ENCODE assay signal across 8 cellular contexts in the genomic region with DNA sequence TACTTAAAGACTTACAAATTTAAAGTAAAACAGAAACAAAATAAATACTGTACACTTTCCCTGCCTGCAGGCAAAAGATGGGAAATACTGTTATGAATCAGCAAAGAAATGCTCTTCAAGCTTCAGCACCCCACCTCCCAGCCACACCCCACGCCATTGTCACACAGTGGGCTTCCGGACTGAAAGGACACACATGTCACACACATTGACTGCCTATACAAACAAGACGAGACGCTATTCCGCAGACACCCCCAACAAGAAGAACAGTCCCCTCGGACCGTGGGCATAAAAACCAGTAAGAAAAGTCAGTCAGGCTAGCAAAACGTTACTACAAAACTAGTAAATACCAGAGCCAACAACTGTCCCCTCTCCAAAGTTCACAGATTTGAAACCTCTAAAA. TPM values are rescaled to one million over a fixed set of nuclear protein-coding genes. Genes with fewer than 3 reads are reported as not detected.
A peak's percentile ranks its signal among the peaks of the same experiment; 100 is the strongest.
DNase-seq lines count a peak whose midpoint lies in the region; ATAC-seq lines count a peak whose summit lies in the region.

No MANE protein-coding gene starts in this region.

- peak overlapping the region in 6 of 7 donors; percentile 2 to 82 (median 70) for H3K27ac Mint-ChIP-seq in CD4-positive, alpha-beta memory T cell
- H3K27ac Mint-ChIP-seq in activated T-helper 2 cell treated with anti-CD3 and anti-CD28 coated beads, Interferon-gamma antibody, Interleukin-2, Interleukin-4, amounts not matched to agents 10 μg/mL and 5 μg/mL and 100 μg/mL, durations not matched to agents 14 hours and 24 hours and 36 hours, result peak overlapping the region; percentile 10

- H3K36me3 Mint-ChIP-seq in CD4-positive, alpha-beta memory T cell, result peaks cover under 1 to 3% of the 10 kb centered on the region in 2 donors
- H3K36me3 Mint-ChIP-seq in activated T-helper 2 cell treated with anti-CD3 and anti-CD28 coated beads, Interferon-gamma antibody, Interleukin-2, Interleukin-4, amounts not matched to agents 10 μg/mL and 5 μg/mL and 100 μg/mL, durations not matched to agents 14 hours and 24 hours and 36 hours (ENCODE audit: low read depth), result peaks cover 11% of the 10 kb centered on the region

- POLR2A ChIA-PET in CD4-positive, alpha-beta memory T cell (lab: Charles Lee; ENCODE audit: partially characterized antibody), result no interaction called here

- CTCF ChIA-PET in CD4-positive, alpha-beta memory T cell (lab: Charles Lee; ENCODE audit: partially characterized antibody), result no interaction called here

- no peak overlapping the region for H3K4me3 ChIP-seq in CD4-positive, alpha-beta memory T cell (ENCODE audit: low read length in 2 of 2)

- DNase-seq in CD4-positive, alpha-beta memory T cell, result no peak
- peak; percentile 36 for DNase-seq in activated T-helper 2 cell treated with anti-CD3 and anti-CD28 coated beads, Interferon-gamma antibody, Interleukin-2, Interleukin-4, amounts not matched to agents 10 μg/mL and 5 μg/mL and 100 μg/mL, durations not matched to agents 14 hours and 24 hours and 36 hours (ENCODE audit: low spot score)
- no peak for DNase-seq in NK-92 treated with Interleukin-12 subunit alpha and Interleukin-12 subunit beta, amount 100 ng/mL, for 24 hours (lab: John Stamatoyannopoulos, UW)
- no peak for DNase-seq in NCI-H2081 treated with DMSO at 0.1 percent for 48 hours (lab: John Stamatoyannopoulos, UW)
- no peak for DNase-seq in HuH-7 (ENCODE audit: low spot score)

- H3K4me1 ChIP-seq in CD4-positive, alpha-beta memory T cell (ENCODE audit: insufficient read depth, low read length), result peaks cover 21% of the 10 kb centered on the region

- intact Hi-C loops in CD4-positive, alpha-beta memory T cell (cut with micrococcal nuclease), result loop anchor here (2.0 kb wide), 1 partner anchor 22 kb away; a partner anchor contains a TSS
- intact Hi-C loops in activated T-helper 2 cell treated with anti-CD3 and anti-CD28 coated beads, Interferon-gamma antibody, Interleukin-2, Interleukin-4, amounts not matched to agents 10 μg/mL and 5 μg/mL and 100 μg/mL, durations not matched to agents 14 hours and 24 hours and 36 hours (cut with micrococcal nuclease), result no loop called here

- H3K27me3 ChIP-seq in CD4-positive, alpha-beta memory T cell (ENCODE audit: insufficient read depth, low read length), result no peaks in the 10 kb centered on the region

- ATAC-seq in GM19328 (IDR thresholded peaks at IDR 0.05; ENCODE audit: unreplicated experiment), result peak; percentile 86
- peak; percentile 80 for ATAC-seq in HG03139 (IDR thresholded peaks at IDR 0.05; ENCODE audit: unreplicated experiment)
- no peak for ATAC-seq in GM19324 (IDR thresholded peaks at IDR 0.05; ENCODE audit: low FRiP score, unreplicated experiment)

- peaks cover 23 to 35% (median 29%) of the 10 kb centered on the region in 4 donors for H3K4me1 Mint-ChIP-seq in CD4-positive, alpha-beta memory T cell
- H3K4me1 Mint-ChIP-seq in activated T-helper 2 cell treated with anti-CD3 and anti-CD28 coated beads, Interferon-gamma antibody, Interleukin-2, Interleukin-4, amounts not matched to agents 10 μg/mL and 5 μg/mL and 100 μg/mL, durations not matched to agents 14 hours and 24 hours and 36 hours (ENCODE audit: low read depth), result peaks cover 22% of the 10 kb centered on the region

- peak overlapping the region in 7 of 8 donors; percentile 2 to 64 (median 26) for H3K4me3 Mint-ChIP-seq in CD4-positive, alpha-beta memory T cell
- no peak overlapping the region for H3K4me3 Mint-ChIP-seq in activated T-helper 2 cell treated with anti-CD3 and anti-CD28 coated beads, Interferon-gamma antibody, Interleukin-2, Interleukin-4, amounts not matched to agents 10 μg/mL and 5 μg/mL and 100 μg/mL, durations not matched to agents 14 hours and 24 hours and 36 hours (ENCODE audit: low read depth)

- no peak overlapping the region for H3K27ac ChIP-seq in CD4-positive, alpha-beta memory T cell (ENCODE audit: low read depth, low read length)

- no peaks in the 10 kb centered on the region for H3K9me3 Mint-ChIP-seq in CD4-positive, alpha-beta memory T cell
- no peaks in the 10 kb centered on the region for H3K9me3 Mint-ChIP-seq in activated T-helper 2 cell treated with anti-CD3 and anti-CD28 coated beads, Interferon-gamma antibody, Interleukin-2, Interleukin-4, amounts not matched to agents 10 μg/mL and 5 μg/mL and 100 μg/mL, durations not matched to agents 14 hours and 24 hours and 36 hours

- no peaks in the 10 kb centered on the region for H3K27me3 Mint-ChIP-seq in CD4-positive, alpha-beta memory T cell
- peaks cover 7% of the 10 kb centered on the region for H3K27me3 Mint-ChIP-seq in activated T-helper 2 cell treated with anti-CD3 and anti-CD28 coated beads, Interferon-gamma antibody, Interleukin-2, Interleukin-4, amounts not matched to agents 10 μg/mL and 5 μg/mL and 100 μg/mL, durations not matched to agents 14 hours and 24 hours and 36 hours (ENCODE audit: low read depth)

- H3K36me3 ChIP-seq in CD4-positive, alpha-beta memory T cell (ENCODE audit: insufficient read depth, low read length), result no peaks in the 10 kb centered on the region

- no peaks in the 10 kb centered on the region for H3K9me3 ChIP-seq in CD4-positive, alpha-beta memory T cell (ENCODE audit: control insufficient read depth in 1 of 2, low read length in 2 of 2)

RNA-seq across cellular contexts. Expression of a gene that starts 22.2 kb away (rescaled TPM):
- total RNA-seq in CD4-positive, alpha-beta memory T cell, result 10 to 100 TPM; 91.8 to 96.6 TPM
- polyA plus RNA-seq in CD4-positive, alpha-beta memory T cell, result 10 to 100 TPM; 27.0 to 41.3 TPM
- 23.6 and 24.6 TPM in 2 replicates for total RNA-seq in activated T-helper 2 cell treated with anti-CD3 and anti-CD28 coated beads, Interferon-gamma antibody, Interleukin-2, Interleukin-4, amounts not matched to agents 10 μg/mL and 5 μg/mL and 100 μg/mL, durations not matched to agents 14 hours and 24 hours and 36 hours
